Comparison of ENCODE assay signal across 1 cellular context in genomic region chr7:137956183-137956582, GRCh38.
TF ChIP-seq lines count a peak whose summit lies in the region.

No MANE protein-coding gene starts in this region.

TF ChIP-seq in liver, 16 proteins besides CTCF, POLR2A, EP300 and RAD21 (continued from another document):
- TF ChIP-seq ZBTB33 (IDR thresholded peaks at IDR 0.05) (no peak), FOXA2 (IDR thresholded peaks at IDR 0.05) (no peak), REST (IDR thresholded peaks at IDR 0.05) (no peak), FOXA1 (IDR thresholded peaks at IDR 0.05) (no peak), GABPA (IDR thresholded peaks at IDR 0.05 in 1 of 2, conservative IDR thresholded peaks at IDR 0.05 in 1 of 2) (no peak), EGR1 (IDR thresholded peaks at IDR 0.05; ENCODE audit: low read depth in 2 of 2) (no peak), SP1 (IDR thresholded peaks at IDR 0.05) (no peak)
